Comparison of ENCODE assay signal across 17 cellular contexts in genomic region chr10:6537704-6538103, GRCh38. TPM values are rescaled to one million over a fixed set of nuclear protein-coding genes. Genes with fewer than 3 reads are reported as not detected.
DNase-seq lines count a peak whose midpoint lies in the region; ATAC-seq and TF ChIP-seq lines count a peak whose summit lies in the region.
"Had no signal": no experiment of that assay in that cellular context is flagged by ENCODE, and none has a peak within 500 bp of the region (broad histone marks: within the 10 kb centered on the region; RNA-seq: fewer than 3 reads in every experiment).

No MANE protein-coding gene starts in this region.

- no peak overlapping the region for H3K4me3 ChIP-seq in adrenal gland
- no peak overlapping the region for H3K4me3 ChIP-seq in suprapubic skin
- H3K4me3 ChIP-seq: A549, body of pancreas, skin epidermis had no signal

- DNase-seq in T-helper 2 cell treated with Interferon-gamma antibody and Interleukin-4, amounts not matched to agents 5 μg/mL and 100 μg/mL, for 36 hours (ENCODE audit: low spot score) = no peak
- DNase-seq in T-helper 2 cell (no peak), Kasumi-1 (lab: John Stamatoyannopoulos, UW) (peak; percentile 89 to 91), adrenal gland (peak in 4 of 7 donors; percentile 21 to 39 (median 26)), nephron progenitor cell (no peak), NCI-H2107 treated with DMSO at 0.1 percent for 48 hours (lab: John Stamatoyannopoulos, UW; ENCODE audit: unreplicated experiment) (no peak), suprapubic skin (ENCODE audit: low spot score in 2 of 2) (no peak)
- DNase-seq: activated CD4-positive, alpha-beta T cell treated with anti-CD3 and anti-CD28 coated beads, Interleukin-2, amount 50 U/mL, for 4 hours; activated effector memory CD4-positive, alpha-beta T cell treated with Interleukin-2 at 50 U/mL for 16 hours; Calu3; NCI-H1048; NCI-H2227 treated with DMSO at 0.1 percent for 48 hours; T-helper 1 cell had no signal

- no peak overlapping the region for H3K4me3 Mint-ChIP-seq in T-helper 2 cell treated with Interferon-gamma antibody and Interleukin-4, amounts not matched to agents 5 μg/mL and 100 μg/mL, for 36 hours
- no peak overlapping the region for H3K4me3 Mint-ChIP-seq in nephron progenitor cell

- H3K27ac ChIP-seq in adrenal gland = no peak overlapping the region
- H3K27ac ChIP-seq in suprapubic skin = no peak overlapping the region
- H3K27ac ChIP-seq: A549, body of pancreas, skin epidermis had no signal

- H3K9me3 ChIP-seq in adrenal gland (replicated peaks in 1 of 3) = no peaks in the 10 kb centered on the region
- H3K9me3 ChIP-seq in suprapubic skin = no peaks in the 10 kb centered on the region
- H3K9me3 ChIP-seq: A549, body of pancreas had no signal

- H3K4me1 ChIP-seq in adrenal gland (replicated peaks in 1 of 2) (no peaks in the 10 kb centered on the region), suprapubic skin (no peaks in the 10 kb centered on the region)
- H3K4me1 ChIP-seq: A549, body of pancreas had no signal

- no peaks in the 10 kb centered on the region for H3K9me3 Mint-ChIP-seq in T-helper 2 cell treated with Interferon-gamma antibody and Interleukin-4, amounts not matched to agents 5 μg/mL and 100 μg/mL, for 36 hours
- H3K9me3 Mint-ChIP-seq in nephron progenitor cell = no peaks in the 10 kb centered on the region

- H3K27me3 ChIP-seq in adrenal gland (no peaks in the 10 kb centered on the region), suprapubic skin (peaks cover 8% of the 10 kb centered on the region)
- H3K27me3 ChIP-seq: body of pancreas had no signal

- no peak for TF ChIP-seq EP300 in suprapubic skin (IDR thresholded peaks at IDR 0.05)

- H3K4me1 Mint-ChIP-seq in T-helper 2 cell treated with Interferon-gamma antibody and Interleukin-4, amounts not matched to agents 5 μg/mL and 100 μg/mL, for 36 hours (ENCODE audit: low read depth) = peaks cover 59% of the 10 kb centered on the region
- peaks cover 15% of the 10 kb centered on the region for H3K4me1 Mint-ChIP-seq in nephron progenitor cell

- peak overlapping the region; percentile 31 for H3K27ac Mint-ChIP-seq in T-helper 2 cell treated with Interferon-gamma antibody and Interleukin-4, amounts not matched to agents 5 μg/mL and 100 μg/mL, for 36 hours
- H3K27ac Mint-ChIP-seq in nephron progenitor cell = peak overlapping the region; percentile 82

- H3K36me3 ChIP-seq in adrenal gland (replicated peaks in 1 of 2) (no peaks in the 10 kb centered on the region), suprapubic skin (no peaks in the 10 kb centered on the region)

- no peak for ATAC-seq in HG03139 (IDR thresholded peaks at IDR 0.05; ENCODE audit: unreplicated experiment)
- ATAC-seq: A549, body of pancreas had no signal

- TF ChIP-seq POLR2A in adrenal gland (IDR thresholded peaks at IDR 0.05) (no peak), suprapubic skin (IDR thresholded peaks at IDR 0.05) (no peak)

- H3K36me3 Mint-ChIP-seq in T-helper 2 cell treated with Interferon-gamma antibody and Interleukin-4, amounts not matched to agents 5 μg/mL and 100 μg/mL, for 36 hours (ENCODE audit: low read depth) = peaks cover 56% of the 10 kb centered on the region
- no peaks in the 10 kb centered on the region for H3K36me3 Mint-ChIP-seq in nephron progenitor cell (ENCODE audit: low read depth)

- intact Hi-C loops in adrenal gland (cut with DNase I) = no loop called here

- TF ChIP-seq CTCF in adrenal gland (IDR thresholded peaks at IDR 0.05) (no peak), nephron progenitor cell (IDR thresholded peaks at IDR 0.05) (no peak), suprapubic skin (IDR thresholded peaks at IDR 0.05) (no peak)

- WGBS in adrenal gland, 4 donors = 54 to 70% (median 68%) methylated on average over 6 of the region's 6 CpGs
- WGBS in suprapubic skin = 44% methylated on average over 6 of the region's 6 CpGs

- no peaks in the 10 kb centered on the region for H3K27me3 Mint-ChIP-seq in T-helper 2 cell treated with Interferon-gamma antibody and Interleukin-4, amounts not matched to agents 5 μg/mL and 100 μg/mL, for 36 hours (ENCODE audit: low read depth)
- no peaks in the 10 kb centered on the region for H3K27me3 Mint-ChIP-seq in nephron progenitor cell (ENCODE audit: low read depth, poor library complexity)

RNA-seq across cellular contexts. Expression of gene PRKCQ, which starts 42.4 kb away (rescaled TPM):
- 1 to 10 TPM in 2 of 8 donors, under 1 TPM in 6; 0.47 to 1.6 (median 0.76) TPM for total RNA-seq in adrenal gland
- under 1 TPM; 0.48 to 0.93 (median 0.57) TPM for polyA plus RNA-seq in adrenal gland
- total RNA-seq in suprapubic skin = 1 to 10 TPM in 1 of 4 donors, under 1 TPM in 1, not detected in 2; 0.51 to 1.0 TPM

Comparison
In these comparisons a context has a peak if more than half of its experiments do, and no peak if none do; other contexts are left out.
1. DNase-seq: peak in Kasumi-1 (2 of 2) and adrenal gland (4 of 7); none in T-helper 2 cell treated with Interferon-gamma antibody and Interleukin-4, amounts not matched to agents 5 μg/mL and 100 μg/mL, for 36 hours (single experiment), T-helper 2 cell (0 of 5), nephron progenitor cell (single experiment), NCI-H2107 treated with DMSO at 0.1 percent for 48 hours (single experiment) and suprapubic skin (0 of 2).